ENCODE assay signal across 11 cellular contexts in genomic region chr14:90599748-90600507, GRCh38.
DNase-seq lines count a peak whose midpoint lies in the region; ATAC-seq and TF ChIP-seq lines count a peak whose summit lies in the region.
"Had no signal": no experiment of that assay in that cellular context is flagged by ENCODE, and none has a peak within 500 bp of the region (broad histone marks: within the 10 kb centered on the region; RNA-seq: fewer than 3 reads in every experiment).

No MANE protein-coding gene starts in this region.

- H3K27ac ChIP-seq in RWPE2 (ENCODE audit: poor library complexity, severe bottlenecking): no peak overlapping the region
- no peak overlapping the region for H3K27ac ChIP-seq in fibroblast of lung (ENCODE audit: insufficient read depth, low read length)
- H3K27ac ChIP-seq in psoas muscle: peak overlapping the region; percentile 23
- H3K27ac ChIP-seq: uterus had no signal

- H3K27me3 ChIP-seq in RWPE2 (ENCODE audit: insufficient read depth, poor library complexity, severe bottlenecking): no peaks in the 10 kb centered on the region
- H3K27me3 ChIP-seq in fibroblast of lung (ENCODE audit: control insufficient read depth, insufficient read depth, low read length): no peaks in the 10 kb centered on the region
- no peaks in the 10 kb centered on the region for H3K27me3 ChIP-seq in psoas muscle (ENCODE audit: insufficient read depth in 3 of 3, low read length in 2 of 3)
- H3K27me3 ChIP-seq: uterus had no signal

- H3K4me2 ChIP-seq in fibroblast of lung (ENCODE audit: extremely low read depth, insufficient read depth, low read length): no peak overlapping the region
- H3K4me2 ChIP-seq: smooth muscle cell had no signal

- H4K20me1 ChIP-seq in fibroblast of lung (ENCODE audit: control insufficient read depth, extremely low read depth, insufficient read depth, low read length): no peaks in the 10 kb centered on the region

- H3K79me2 ChIP-seq in fibroblast of lung (ENCODE audit: control insufficient read depth, insufficient read depth, low read length): no peaks in the 10 kb centered on the region

- no peak overlapping the region for H3K9ac ChIP-seq in fibroblast of lung (ENCODE audit: insufficient read depth, low read length)

- H2AFZ ChIP-seq in fibroblast of lung (ENCODE audit: low read length): no peak overlapping the region

- H3K4me1 ChIP-seq in RWPE2 (ENCODE audit: insufficient read depth, poor library complexity, severe bottlenecking) (no peaks in the 10 kb centered on the region), fibroblast of lung (ENCODE audit: control insufficient read depth, extremely low read depth, insufficient read depth, low read length) (no peaks in the 10 kb centered on the region), psoas muscle (peaks cover 15% of the 10 kb centered on the region)

- H3K9me3 ChIP-seq in RWPE2 (ENCODE audit: severe bottlenecking) (no peaks in the 10 kb centered on the region), fibroblast of lung (ENCODE audit: control insufficient read depth, insufficient read depth, low read depth, low read length) (no peaks in the 10 kb centered on the region), psoas muscle (no peaks in the 10 kb centered on the region)
- H3K9me3 ChIP-seq: uterus had no signal

- H3K36me3 ChIP-seq in RWPE2 (ENCODE audit: low read depth) (no peaks in the 10 kb centered on the region), fibroblast of lung (ENCODE audit: control insufficient read depth, insufficient read depth, low read length) (no peaks in the 10 kb centered on the region), psoas muscle (ENCODE audit: insufficient read depth in 1 of 2, low read depth in 1 of 2) (peaks cover 0 to 9% of the 10 kb centered on the region in 2 donors)
- H3K36me3 ChIP-seq: uterus had no signal

- 83 to 92% (median 90%) methylated on average over 12 of the region's 12 CpGs for WGBS in psoas muscle, 3 donors

- peak; percentile 2 for TF ChIP-seq CTCF in HFF-Myc (IDR thresholded peaks at IDR 0.05; ENCODE audit: low read depth, low read length, missing control alignments)
- TF ChIP-seq CTCF in RWPE2 (IDR thresholded peaks at IDR 0.05; ENCODE audit: poor library complexity, severe bottlenecking): no peak
- TF ChIP-seq CTCF in fibroblast of lung (conservative IDR thresholded peaks at IDR 0.05 in 1 of 2, IDR thresholded peaks at IDR 0.05 in 1 of 2; ENCODE audit: low read depth in 1 of 2, low read length in 2 of 2): no peak
- TF ChIP-seq CTCF in psoas muscle (IDR thresholded peaks at IDR 0.05): peak; percentile 36

- H3K4me3 ChIP-seq in HFF-Myc (replicated peaks; ENCODE audit: low read depth, low read length) (no peak overlapping the region), RWPE2 (ENCODE audit: severe bottlenecking) (no peak overlapping the region), fibroblast of lung (replicated peaks in 1 of 4; ENCODE audit: control extremely low read depth in 1 of 4, insufficient read depth in 1 of 4, low read depth in 3 of 4, low read length in 4 of 4) (no peak overlapping the region), psoas muscle (no peak overlapping the region)
- H3K4me3 ChIP-seq: GM12878, smooth muscle cell, uterus had no signal

- ATAC-seq in RWPE2 (ENCODE audit: low read depth) (peak; percentile 48; the same call in 2 of the 3 replicates), psoas muscle (peak; percentile 62 to 81 (median 76)), HG02588 (IDR thresholded peaks at IDR 0.05; ENCODE audit: unreplicated experiment) (no peak)
- ATAC-seq: GM12878 had no signal

- intact Hi-C loops in psoas muscle (cut with DNase I): no loop called here

- DNase-seq in HFF-Myc (ENCODE audit: extremely low read depth, low read depth) (no peak), RWPE2 (ENCODE audit: low spot score) (no peak), fibroblast of lung (ENCODE audit: low read depth in 2 of 2) (peak; percentile 42), psoas muscle (no peak), NCI-H1105 (lab: John Stamatoyannopoulos, UW) (no peak), NCI-H2081 (lab: John Stamatoyannopoulos, UW) (no peak)
- no peak for DNase-seq in activated CD4-positive, alpha-beta T cell treated with anti-CD3 and anti-CD28 coated beads, Interleukin-2, amount 50 U/mL, for 4 hours
- DNase-seq: uterus had no signal

Comparison
In these comparisons a context has a peak if more than half of its experiments do, and no peak if none do; other contexts are left out.
1. DNase-seq: peak in fibroblast of lung (2 of 2); none in HFF-Myc (single experiment), RWPE2 (single experiment), psoas muscle (0 of 2), NCI-H1105 (single experiment), NCI-H2081 (0 of 2) and activated CD4-positive, alpha-beta T cell treated with anti-CD3 and anti-CD28 coated beads, Interleukin-2, amount 50 U/mL, for 4 hours (0 of 2).
2. CTCF ChIP-seq: peak in HFF-Myc (single experiment) and psoas muscle (single experiment); none in RWPE2 (single experiment) and fibroblast of lung (0 of 2).